Comparison of ENCODE assay signal across 8 cellular contexts in the genomic region with DNA sequence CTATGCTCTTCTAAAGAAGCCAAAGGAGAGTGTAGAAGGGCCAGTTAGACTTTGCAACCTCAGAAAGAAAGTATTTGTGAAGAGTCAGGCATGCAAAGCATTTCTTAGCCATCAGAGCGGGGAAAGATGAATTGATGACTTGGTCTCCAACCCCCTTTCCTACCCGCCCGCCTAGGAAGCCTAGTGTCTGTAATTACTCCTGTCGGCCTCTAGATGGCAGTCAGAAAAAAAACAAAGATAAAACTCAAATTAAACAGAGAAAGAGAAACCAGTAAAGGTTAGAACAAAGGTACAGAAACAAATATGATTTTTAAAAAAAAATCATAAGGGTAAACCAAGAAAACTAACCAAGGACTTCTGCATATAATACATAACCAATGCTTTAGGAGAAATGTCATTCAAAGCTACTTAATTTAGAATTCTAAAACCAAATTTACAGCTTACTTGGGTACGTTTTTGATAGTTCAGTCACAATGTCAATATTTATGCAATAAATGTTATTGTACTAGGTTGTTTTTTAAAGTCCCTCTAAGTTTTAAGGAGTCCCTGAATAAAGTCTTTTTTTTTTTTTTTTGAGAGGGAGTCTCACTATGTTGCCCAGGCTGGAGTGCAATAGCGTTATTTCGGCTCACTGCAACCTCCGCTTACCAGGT.
DNase-seq lines count a peak whose midpoint lies in the region; ATAC-seq, FAIRE-seq and TF ChIP-seq lines count a peak whose summit lies in the region.

No MANE protein-coding gene starts in this region.

- H3K27me3 ChIP-seq in ACC112 (ENCODE audit: insufficient read depth, low read length) (peaks cover 4% of the 10 kb centered on the region), HL-60 (ENCODE audit: insufficient read depth, poor library complexity, severe bottlenecking) (no peaks in the 10 kb centered on the region)

- no peak overlapping the region for H3K27ac ChIP-seq in ACC112 (ENCODE audit: low read depth, low read length)
- no peak overlapping the region for H3K27ac ChIP-seq in HL-60 (replicated peaks)

- H3K36me3 ChIP-seq in ACC112 (ENCODE audit: insufficient read depth, low read length) = no peaks in the 10 kb centered on the region

- TF ChIP-seq CTCF in HL-60 (IDR thresholded peaks at IDR 0.05; ENCODE audit: insufficient read depth, low read length) = peak; percentile 2

- no peak overlapping the region for H3K4me3 Mint-ChIP-seq in T-helper 17 cell

- peaks cover 6% of the 10 kb centered on the region for H3K36me3 Mint-ChIP-seq in T-helper 17 cell (ENCODE audit: low read depth)

- peaks cover 6% of the 10 kb centered on the region for H3K4me1 Mint-ChIP-seq in T-helper 17 cell

- FAIRE-seq in frontal cortex (lab: Jason Lieb, UNC) = peak; percentile 45

- H2AFZ ChIP-seq in ACC112 (ENCODE audit: low read length, unreplicated experiment) = peak overlapping the region; percentile 26

- no peak overlapping the region for H3K4me3 ChIP-seq in ACC112 (ENCODE audit: low read depth, low read length)
- H3K4me3 ChIP-seq in HL-60 (replicated peaks; ENCODE audit: insufficient read depth, low read length) = no peak overlapping the region

- no peaks in the 10 kb centered on the region for H3K79me2 ChIP-seq in ACC112 (ENCODE audit: control insufficient read depth, insufficient read depth, low read length, unreplicated experiment)

- peak; percentile 68 for ATAC-seq in T-helper 17 cell

- H3K4me1 ChIP-seq in ACC112 (ENCODE audit: control insufficient read depth, insufficient read depth, low read length, unreplicated experiment) = peaks cover 5% of the 10 kb centered on the region

- no peaks in the 10 kb centered on the region for H3K9me3 ChIP-seq in T-helper 17 cell (ENCODE audit: control insufficient read depth, low read length, poor library complexity, severe bottlenecking)

- DNase-seq in EL (peak; percentile 49), HL-60 (ENCODE audit: low read depth in 1 of 2, low spot score in 1 of 2) (no peak), T-helper 17 cell (no peak), frontal cortex (ENCODE audit: low spot score in 2 of 2) (peak in 1 of 2 donors; percentile 26), renal cortical epithelial cell (ENCODE audit: low read depth) (peak; percentile 50), COLO668 (lab: John Stamatoyannopoulos, UW; ENCODE audit: unreplicated experiment) (no peak)
- DNase-seq in activated CD4-positive, CD25-positive, alpha-beta regulatory T cell treated with anti-CD3 and anti-CD28 coated beads, Interleukin-2, amount 50 U/mL, for 72 hours = no peak

- H3K27ac Mint-ChIP-seq in T-helper 17 cell = no peak overlapping the region

- peaks cover 28% of the 10 kb centered on the region for H3K27me3 Mint-ChIP-seq in T-helper 17 cell

Comparison
In these comparisons a context has a peak if more than half of its experiments do, and no peak if none do; other contexts are left out.
1. DNase-seq: peak in EL (single experiment) and renal cortical epithelial cell (single experiment); none in HL-60 (0 of 2), T-helper 17 cell (0 of 3), COLO668 (single experiment) and activated CD4-positive, CD25-positive, alpha-beta regulatory T cell treated with anti-CD3 and anti-CD28 coated beads, Interleukin-2, amount 50 U/mL, for 72 hours (single experiment).